Comparison of ENCODE assay signal across 2 cellular contexts in genomic region chr2:8329660-8330622, GRCh38.
TF ChIP-seq lines count a peak whose summit lies in the region.

No MANE protein-coding gene starts in this region.

TF ChIP-seq in SK-N-SH treated with all-trans-retinoic acid at 6 μM for 48 hours, 23 proteins besides CTCF, POLR2A, EP300 and RAD21 (continued from another document):
- TF ChIP-seq TSHZ2 (CRISPR knock-in tag; IDR thresholded peaks at IDR 0.05) (no peak), ZNF70 (CRISPR knock-in tag; IDR thresholded peaks at IDR 0.05) (no peak), PPARA (CRISPR knock-in tag; IDR thresholded peaks at IDR 0.05; ENCODE audit: borderline replicate concordance) (no peak), ISL1 (CRISPR knock-in tag; IDR thresholded peaks at IDR 0.05) (no peak)
TF ChIP-seq in SK-N-SH treated with all-trans-retinoic acid at 6 μM for 48 hours: peak in this region for 0.

TF ChIP-seq in SK-N-SH, 30 proteins besides CTCF, POLR2A, EP300 and RAD21 (continued from another document):
- TF ChIP-seq FOXM1 (IDR thresholded peaks at IDR 0.05; ENCODE audit: low read depth), result no peak
- no peak for TF ChIP-seq EZH2phosphoT487 (IDR thresholded peaks at IDR 0.05; ENCODE audit: borderline replicate concordance, low read depth)
- TF ChIP-seq, protein P1, sequence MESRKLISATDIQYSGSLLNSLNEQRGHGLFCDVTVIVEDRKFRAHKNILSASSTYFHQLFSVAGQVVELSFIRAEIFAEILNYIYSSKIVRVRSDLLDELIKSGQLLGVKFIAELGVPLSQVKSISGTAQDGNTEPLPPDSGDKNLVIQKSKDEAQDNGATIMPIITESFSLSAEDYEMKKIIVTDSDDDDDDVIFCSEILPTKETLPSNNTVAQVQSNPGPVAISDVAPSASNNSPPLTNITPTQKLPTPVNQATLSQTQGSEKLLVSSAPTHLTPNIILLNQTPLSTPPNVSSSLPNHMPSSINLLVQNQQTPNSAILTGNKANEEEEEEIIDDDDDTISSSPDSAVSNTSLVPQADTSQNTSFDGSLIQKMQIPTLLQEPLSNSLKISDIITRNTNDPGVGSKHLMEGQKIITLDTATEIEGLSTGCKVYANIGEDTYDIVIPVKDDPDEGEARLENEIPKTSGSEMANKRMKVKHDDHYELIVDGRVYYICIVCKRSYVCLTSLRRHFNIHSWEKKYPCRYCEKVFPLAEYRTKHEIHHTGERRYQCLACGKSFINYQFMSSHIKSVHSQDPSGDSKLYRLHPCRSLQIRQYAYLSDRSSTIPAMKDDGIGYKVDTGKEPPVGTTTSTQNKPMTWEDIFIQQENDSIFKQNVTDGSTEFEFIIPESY (IDR thresholded peaks at IDR 0.05; ENCODE audit: borderline replicate concordance, low read depth), result no peak
